1 cellular context compared by ENCODE assay signal in genomic region chr1:19878637-19878985, GRCh38.
TF ChIP-seq lines count a peak whose summit lies in the region.

No MANE protein-coding gene starts in this region.

TF ChIP-seq in GM23338, 12 proteins besides CTCF, POLR2A, EP300 and RAD21:
- TF ChIP-seq, protein P1, sequence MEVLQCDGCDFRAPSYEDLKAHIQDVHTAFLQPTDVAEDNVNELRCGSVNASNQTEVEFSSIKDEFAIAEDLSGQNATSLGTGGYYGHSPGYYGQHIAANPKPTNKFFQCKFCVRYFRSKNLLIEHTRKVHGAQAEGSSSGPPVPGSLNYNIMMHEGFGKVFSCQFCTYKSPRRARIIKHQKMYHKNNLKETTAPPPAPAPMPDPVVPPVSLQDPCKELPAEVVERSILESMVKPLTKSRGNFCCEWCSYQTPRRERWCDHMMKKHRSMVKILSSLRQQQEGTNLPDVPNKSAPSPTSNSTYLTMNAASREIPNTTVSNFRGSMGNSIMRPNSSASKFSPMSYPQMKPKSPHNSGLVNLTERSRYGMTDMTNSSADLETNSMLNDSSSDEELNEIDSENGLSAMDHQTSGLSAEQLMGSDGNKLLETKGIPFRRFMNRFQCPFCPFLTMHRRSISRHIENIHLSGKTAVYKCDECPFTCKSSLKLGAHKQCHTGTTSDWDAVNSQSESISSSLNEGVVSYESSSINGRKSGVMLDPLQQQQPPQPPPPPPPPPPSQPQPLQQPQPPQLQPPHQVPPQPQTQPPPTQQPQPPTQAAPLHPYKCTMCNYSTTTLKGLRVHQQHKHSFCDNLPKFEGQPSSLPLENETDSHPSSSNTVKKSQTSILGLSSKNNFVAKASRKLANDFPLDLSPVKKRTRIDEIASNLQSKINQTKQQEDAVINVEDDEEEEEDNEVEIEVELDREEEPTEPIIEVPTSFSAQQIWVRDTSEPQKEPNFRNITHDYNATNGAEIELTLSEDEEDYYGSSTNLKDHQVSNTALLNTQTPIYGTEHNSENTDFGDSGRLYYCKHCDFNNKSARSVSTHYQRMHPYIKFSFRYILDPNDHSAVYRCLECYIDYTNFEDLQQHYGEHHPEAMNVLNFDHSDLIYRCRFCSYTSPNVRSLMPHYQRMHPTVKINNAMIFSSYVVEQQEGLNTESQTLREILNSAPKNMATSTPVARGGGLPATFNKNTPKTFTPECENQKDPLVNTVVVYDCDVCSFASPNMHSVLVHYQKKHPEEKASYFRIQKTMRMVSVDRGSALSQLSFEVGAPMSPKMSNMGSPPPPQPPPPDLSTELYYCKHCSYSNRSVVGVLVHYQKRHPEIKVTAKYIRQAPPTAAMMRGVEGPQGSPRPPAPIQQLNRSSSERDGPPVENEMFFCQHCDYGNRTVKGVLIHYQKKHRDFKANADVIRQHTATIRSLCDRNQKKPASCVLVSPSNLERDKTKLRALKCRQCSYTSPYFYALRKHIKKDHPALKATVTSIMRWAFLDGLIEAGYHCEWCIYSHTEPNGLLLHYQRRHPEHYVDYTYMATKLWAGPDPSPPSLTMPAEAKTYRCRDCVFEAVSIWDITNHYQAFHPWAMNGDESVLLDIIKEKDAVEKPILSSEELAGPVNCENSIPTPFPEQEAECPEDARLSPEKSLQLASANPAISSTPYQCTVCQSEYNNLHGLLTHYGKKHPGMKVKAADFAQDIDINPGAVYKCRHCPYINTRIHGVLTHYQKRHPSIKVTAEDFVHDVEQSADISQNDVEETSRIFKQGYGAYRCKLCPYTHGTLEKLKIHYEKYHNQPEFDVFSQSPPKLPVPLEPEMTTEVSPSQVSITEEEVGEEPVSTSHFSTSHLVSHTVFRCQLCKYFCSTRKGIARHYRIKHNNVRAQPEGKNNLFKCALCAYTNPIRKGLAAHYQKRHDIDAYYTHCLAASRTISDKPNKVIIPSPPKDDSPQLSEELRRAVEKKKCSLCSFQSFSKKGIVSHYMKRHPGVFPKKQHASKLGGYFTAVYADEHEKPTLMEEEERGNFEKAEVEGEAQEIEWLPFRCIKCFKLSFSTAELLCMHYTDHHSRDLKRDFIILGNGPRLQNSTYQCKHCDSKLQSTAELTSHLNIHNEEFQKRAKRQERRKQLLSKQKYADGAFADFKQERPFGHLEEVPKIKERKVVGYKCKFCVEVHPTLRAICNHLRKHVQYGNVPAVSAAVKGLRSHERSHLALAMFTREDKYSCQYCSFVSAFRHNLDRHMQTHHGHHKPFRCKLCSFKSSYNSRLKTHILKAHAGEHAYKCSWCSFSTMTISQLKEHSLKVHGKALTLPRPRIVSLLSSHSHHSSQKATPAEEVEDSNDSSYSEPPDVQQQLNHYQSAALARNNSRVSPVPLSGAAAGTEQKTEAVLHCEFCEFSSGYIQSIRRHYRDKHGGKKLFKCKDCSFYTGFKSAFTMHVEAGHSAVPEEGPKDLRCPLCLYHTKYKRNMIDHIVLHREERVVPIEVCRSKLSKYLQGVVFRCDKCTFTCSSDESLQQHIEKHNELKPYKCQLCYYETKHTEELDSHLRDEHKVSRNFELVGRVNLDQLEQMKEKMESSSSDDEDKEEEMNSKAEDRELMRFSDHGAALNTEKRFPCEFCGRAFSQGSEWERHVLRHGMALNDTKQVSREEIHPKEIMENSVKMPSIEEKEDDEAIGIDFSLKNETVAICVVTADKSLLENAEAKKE (CRISPR knock-in tag; IDR thresholded peaks at IDR 0.05), result no peak
- TF ChIP-seq EZH2phosphoT487 (IDR thresholded peaks at IDR 0.05; ENCODE audit: unreplicated experiment), result no peak
- TF ChIP-seq ETS1 (IDR thresholded peaks at IDR 0.05), result no peak
- no peak for TF ChIP-seq REST (IDR thresholded peaks at IDR 0.05; ENCODE audit: unreplicated experiment)
- no peak for TF ChIP-seq EZH2 (IDR thresholded peaks at IDR 0.05; ENCODE audit: low read depth, unreplicated experiment)
- no peak for TF ChIP-seq ZNF331 (CRISPR knock-in tag; IDR thresholded peaks at IDR 0.05; ENCODE audit: low read depth)
- no peak for TF ChIP-seq POLR2AphosphoS5 (IDR thresholded peaks at IDR 0.05; ENCODE audit: low read depth)
- no peak for TF ChIP-seq ZNF114 (CRISPR knock-in tag; IDR thresholded peaks at IDR 0.05)
- TF ChIP-seq JUNB (IDR thresholded peaks at IDR 0.05; ENCODE audit: unreplicated experiment), result no peak
